1 cellular context compared by ENCODE assay signal in the genomic region with DNA sequence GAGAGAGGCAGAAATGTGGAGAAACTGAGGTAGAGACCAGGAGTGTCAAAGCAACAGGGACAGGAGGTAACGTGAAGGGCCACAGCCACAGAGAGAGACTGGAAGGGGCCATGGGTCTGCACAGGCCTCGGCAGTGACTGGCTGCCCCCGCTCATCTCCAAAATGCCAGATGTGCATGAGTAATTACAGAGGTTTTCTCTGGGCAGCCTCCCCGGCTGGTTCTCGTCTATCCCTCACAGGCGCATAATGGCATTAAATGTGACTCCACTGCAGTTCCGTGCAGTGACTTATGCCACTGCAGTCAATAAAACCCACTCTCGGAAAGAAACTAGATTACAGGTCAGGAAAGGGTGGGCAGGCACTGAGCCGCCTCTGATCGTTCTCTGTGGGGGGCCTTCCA.
TF ChIP-seq lines count a peak whose summit lies in the region.

No MANE protein-coding gene starts in this region.

TF ChIP-seq in IMR-90, 13 proteins besides CTCF, POLR2A, EP300 and RAD21 (continued from another document):
- TF ChIP-seq RCOR1 (IDR thresholded peaks at IDR 0.05; ENCODE audit: insufficient replicate concordance, low read length): no peak
